ENCODE assay signal across 29 cellular contexts in the genomic region with DNA sequence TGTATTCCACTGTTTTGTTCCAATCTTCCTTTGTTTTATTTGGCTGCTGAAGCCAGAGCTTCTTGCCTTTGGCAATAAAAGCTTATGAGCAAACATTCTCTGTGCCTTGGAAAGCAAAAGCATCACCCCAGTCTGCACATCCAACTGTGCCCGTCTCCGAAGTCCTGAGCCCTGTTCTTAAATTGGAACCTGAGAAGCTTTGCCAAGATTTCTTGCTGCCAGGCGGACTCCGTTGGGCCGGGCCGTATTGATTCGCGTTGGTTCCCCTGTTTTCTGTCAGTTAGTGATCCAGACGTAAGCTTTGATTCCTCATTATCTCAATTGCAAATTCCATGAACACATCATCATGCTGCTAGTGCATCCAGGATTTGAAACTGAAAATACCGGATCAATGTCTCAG.
DNase-seq lines count a peak whose midpoint lies in the region; ATAC-seq and TF ChIP-seq lines count a peak whose summit lies in the region.
"Had no signal": no experiment of that assay in that cellular context is flagged by ENCODE, and none has a peak within 500 bp of the region (broad histone marks: within the 10 kb centered on the region; RNA-seq: fewer than 3 reads in every experiment).

No MANE protein-coding gene starts in this region.

- no peak overlapping the region for H3K4me2 ChIP-seq in neuronal stem cell (ENCODE audit: insufficient read depth, low read length, poor library complexity, severe bottlenecking)
- H3K4me2 ChIP-seq: smooth muscle cell had no signal

- no peak overlapping the region for H3K4me3 Mint-ChIP-seq in activated CD8-positive, alpha-beta T cell treated with anti-CD3 and anti-CD28 coated beads, Interleukin-2, amount 10 ng/mL, durations not matched to agents 7 days and 5 days
- H3K4me3 Mint-ChIP-seq: activated naive CD8-positive, alpha-beta T cell; CD8-positive, alpha-beta memory T cell; nephron had no signal

- no peaks in the 10 kb centered on the region for H3K27me3 ChIP-seq in neuronal stem cell (ENCODE audit: control insufficient read depth in 3 of 3, insufficient read depth in 3 of 3, low read depth in 1 of 3, low read length in 3 of 3)
- H3K27me3 ChIP-seq: BE2C, SJCRH30, testis had no signal

- no peaks in the 10 kb centered on the region for H3K9me3 ChIP-seq in neuronal stem cell (replicated peaks in 1 of 2; ENCODE audit: control insufficient read depth in 2 of 2, insufficient read depth in 1 of 2, low read depth in 1 of 2, low read length in 2 of 2)
- H3K9me3 ChIP-seq: BE2C, SJCRH30, testis had no signal

- H3K27ac Mint-ChIP-seq in activated CD8-positive, alpha-beta T cell treated with anti-CD3 and anti-CD28 coated beads, Interleukin-2, amount 10 ng/mL, durations not matched to agents 7 days and 5 days, result no peak overlapping the region
- H3K27ac Mint-ChIP-seq: activated naive CD8-positive, alpha-beta T cell; CD8-positive, alpha-beta memory T cell; nephron had no signal

- no peak overlapping the region for H2BK15ac ChIP-seq in neuronal stem cell (ENCODE audit: low read length)

- H3K4me1 ChIP-seq in neuronal stem cell (ENCODE audit: control insufficient read depth in 2 of 2, insufficient read depth in 1 of 2, low read depth in 1 of 2, low read length in 2 of 2), result no peaks in the 10 kb centered on the region
- H3K4me1 ChIP-seq: BE2C, SJCRH30, testis had no signal

- no peak overlapping the region for H3K9ac ChIP-seq in neuronal stem cell (ENCODE audit: low read depth, low read length, poor library complexity)

- no peaks in the 10 kb centered on the region for H3K4me1 Mint-ChIP-seq in activated CD8-positive, alpha-beta T cell treated with anti-CD3 and anti-CD28 coated beads, Interleukin-2, amount 10 ng/mL, durations not matched to agents 7 days and 5 days (ENCODE audit: low read depth)
- H3K4me1 Mint-ChIP-seq: CD8-positive, alpha-beta memory T cell had no signal

- H3K9me3 Mint-ChIP-seq in activated CD8-positive, alpha-beta T cell treated with anti-CD3 and anti-CD28 coated beads, Interleukin-2, amount 10 ng/mL, durations not matched to agents 7 days and 5 days (ENCODE audit: insufficient read depth), result peaks cover 9% of the 10 kb centered on the region
- H3K9me3 Mint-ChIP-seq: nephron had no signal

- no peak overlapping the region for H3K14ac ChIP-seq in neuronal stem cell (ENCODE audit: low read length)

- H3K27ac ChIP-seq in coronary artery (no peak overlapping the region), neuronal stem cell (replicated peaks; ENCODE audit: low read length) (no peak overlapping the region)
- H3K27ac ChIP-seq: SJCRH30, testis, WERI-Rb-1 had no signal

- H4K8ac ChIP-seq in neuronal stem cell (ENCODE audit: low read depth, low read length), result no peak overlapping the region

- POLR2A ChIA-PET in activated CD8-positive, alpha-beta T cell treated with anti-CD3 and anti-CD28 coated beads, Interleukin-2, amount 10 ng/mL, durations not matched to agents 7 days and 5 days (lab: Charles Lee), result no interaction called here

- no peaks in the 10 kb centered on the region for H3K79me1 ChIP-seq in neuronal stem cell (ENCODE audit: low read depth, low read length)

- H2BK120ac ChIP-seq in neuronal stem cell (ENCODE audit: low read depth, low read length), result no peak overlapping the region

- H2AFZ ChIP-seq in neuronal stem cell (ENCODE audit: low read length), result peak overlapping the region; percentile 42

- H3K23ac ChIP-seq in neuronal stem cell (ENCODE audit: low read depth, low read length, poor library complexity), result no peak overlapping the region

- CTCF ChIA-PET in activated CD8-positive, alpha-beta T cell treated with anti-CD3 and anti-CD28 coated beads, Interleukin-2, amount 10 ng/mL, durations not matched to agents 7 days and 5 days (lab: Charles Lee), result no interaction called here

- no peaks in the 10 kb centered on the region for H3K36me3 ChIP-seq in neuronal stem cell (replicated peaks in 1 of 2; ENCODE audit: control insufficient read depth in 2 of 2, insufficient read depth in 2 of 2, low read length in 2 of 2)
- H3K36me3 ChIP-seq: BE2C, SJCRH30, WERI-Rb-1 had no signal

- no peak overlapping the region for H3K4ac ChIP-seq in neuronal stem cell (ENCODE audit: low read length)

- no peak overlapping the region for H4K91ac ChIP-seq in neuronal stem cell (ENCODE audit: low read depth, low read length, poor library complexity)

- TF ChIP-seq CTCF in coronary artery (IDR thresholded peaks at IDR 0.05), result no peak

- H2BK5ac ChIP-seq in neuronal stem cell (ENCODE audit: low read length), result no peak overlapping the region

- H3K27me3 Mint-ChIP-seq in activated CD8-positive, alpha-beta T cell treated with anti-CD3 and anti-CD28 coated beads, Interleukin-2, amount 10 ng/mL, durations not matched to agents 7 days and 5 days (ENCODE audit: low read depth), result no peaks in the 10 kb centered on the region
- H3K27me3 Mint-ChIP-seq: activated naive CD8-positive, alpha-beta T cell; CD8-positive, alpha-beta memory T cell had no signal

- no CpG with 5 or more reads among the region's 10 CpGs for WGBS in neuronal stem cell (ENCODE audit: extremely low coverage in 2 of 2, insufficient read length in 2 of 2, insufficient replicate concordance in 1 of 2), 2 donors

- DNase-seq in Ammon's horn (ENCODE audit: low spot score) (peak; percentile 57), NCI-H446 (lab: John Stamatoyannopoulos, UW) (peak; percentile 17 to 55), coronary artery (ENCODE audit: low spot score) (no peak), neuronal stem cell (ENCODE audit: low spot score) (no peak)
- DNase-seq in activated CD8-positive, alpha-beta T cell treated with anti-CD3 and anti-CD28 coated beads, Interleukin-2, amount 10 ng/mL, durations not matched to agents 7 days and 5 days, result no peak
- DNase-seq: activated CD4-positive, alpha-beta T cell treated with anti-CD3 and anti-CD28 coated beads for 48 hours; activated effector memory CD4-positive, alpha-beta T cell treated with Interleukin-2 at 50 U/mL for 16 hours; BE2C; CD8-positive, alpha-beta memory T cell; central memory CD4-positive, alpha-beta T cell; DMS 273 treated with DMSO at 0.1 percent for 48 hours; EL; KG1; MM.1S; NCI-H1105 treated with DMSO at 0.1 percent for 48 hours; NCI-H2029 treated with DMSO at 0.1 percent for 48 hours; NCI-H2227 treated with DMSO at 0.1 percent for 48 hours; NCI-H748 treated with DMSO at 0.1 percent for 48 hours; SJCRH30; stimulated activated CD4-positive, alpha-beta T cell treated with anti-CD3 and anti-CD28 coated beads, Interleukin-1b, Interleukin-23, amount 100 ng/mL, for 48 hours; stimulated activated naive CD8-positive, alpha-beta T cell treated with anti-CD3 and anti-CD28 coated beads, Interleukin-15, Interleukin-2, amounts not matched to agents 100 U/mL and 50 U/mL, for 24 hours; T1000; testis; WERI-Rb-1 had no signal

- no peaks in the 10 kb centered on the region for H3K36me3 Mint-ChIP-seq in activated CD8-positive, alpha-beta T cell treated with anti-CD3 and anti-CD28 coated beads, Interleukin-2, amount 10 ng/mL, durations not matched to agents 7 days and 5 days (ENCODE audit: low read depth)
- H3K36me3 Mint-ChIP-seq: activated naive CD8-positive, alpha-beta T cell; CD8-positive, alpha-beta memory T cell had no signal

- H3K18ac ChIP-seq in neuronal stem cell (ENCODE audit: low read length), result no peak overlapping the region

- H2AK5ac ChIP-seq in neuronal stem cell (ENCODE audit: low read depth, low read length), result no peak overlapping the region

- no peak overlapping the region for H2BK12ac ChIP-seq in neuronal stem cell (ENCODE audit: low read length)

- no peak for ATAC-seq in activated CD8-positive, alpha-beta T cell treated with anti-CD3 and anti-CD28 coated beads, Interleukin-2, amount 10 ng/mL, durations not matched to agents 7 days and 5 days
- ATAC-seq in HG02798 (IDR thresholded peaks at IDR 0.05; ENCODE audit: poor library complexity, unreplicated experiment) (no peak), GM18870 (IDR thresholded peaks at IDR 0.05; ENCODE audit: unreplicated experiment) (no peak)
- ATAC-seq: stimulated activated naive CD8-positive, alpha-beta T cell treated with anti-CD3 and anti-CD28 coated beads, Interleukin-15, Interleukin-2, amounts not matched to agents 100 U/mL and 50 U/mL, for 24 hours had no signal

- peak overlapping the region; percentile 28 for H3K4me3 ChIP-seq in coronary artery
- no peak overlapping the region for H3K4me3 ChIP-seq in neuronal stem cell (ENCODE audit: low read length in 2 of 2)
- H3K4me3 ChIP-seq: SJCRH30, smooth muscle cell, testis had no signal

Comparison
In these comparisons a context has a peak if more than half of its experiments do, and no peak if none do; other contexts are left out.
1. DNase-seq: peak in Ammon's horn (single experiment) and NCI-H446 (2 of 2); none in coronary artery (single experiment), neuronal stem cell (single experiment) and activated CD8-positive, alpha-beta T cell treated with anti-CD3 and anti-CD28 coated beads, Interleukin-2, amount 10 ng/mL, durations not matched to agents 7 days and 5 days (single experiment).